Comparison of ENCODE assay signal across 8 cellular contexts in genomic region chr16:3150346-3151218, GRCh38. TPM values are rescaled to one million over a fixed set of nuclear protein-coding genes. Genes with fewer than 3 reads are reported as not detected.
A peak's percentile ranks its signal among the peaks of the same experiment; 100 is the strongest.
DNase-seq lines count a peak whose midpoint lies in the region; ATAC-seq and TF ChIP-seq lines count a peak whose summit lies in the region.

No MANE protein-coding gene starts in this region.

- H3K4me3 ChIP-seq in NB4 (ENCODE audit: low read depth, low read length) (peak overlapping the region; percentile 68), SK-N-MC (peak overlapping the region; percentile 87), osteoblast (ENCODE audit: insufficient read depth, low read length) (peak overlapping the region; percentile 80), testis (peak overlapping the region; percentile 62)

- H3K9me3 ChIP-seq in SK-N-MC (ENCODE audit: low read depth, low read length): no peaks in the 10 kb centered on the region
- no peaks in the 10 kb centered on the region for H3K9me3 ChIP-seq in osteoblast (ENCODE audit: low read depth, low read length)
- no peaks in the 10 kb centered on the region for H3K9me3 ChIP-seq in testis

- WGBS in testis, 2 donors: 1 to 2% methylated on average over 16 to 57 of the region's 62 CpGs

- no peak for TF ChIP-seq CTCF in NB4 (IDR thresholded peaks at IDR 0.05; ENCODE audit: low read depth, low read length)
- no peak for TF ChIP-seq CTCF in osteoblast (IDR thresholded peaks at IDR 0.05; ENCODE audit: extremely low read depth, low read depth, low read length)
- no peak for TF ChIP-seq CTCF in testis (IDR thresholded peaks at IDR 0.05)

- peak overlapping the region; percentile 61 for H3K9ac ChIP-seq in SK-N-MC (ENCODE audit: insufficient read length)

- H3K4me1 ChIP-seq in osteoblast (ENCODE audit: insufficient read depth, low read length) (peaks cover 4% of the 10 kb centered on the region), testis (peaks cover 10% of the 10 kb centered on the region)

- no peaks in the 10 kb centered on the region for H4K20me1 ChIP-seq in osteoblast (ENCODE audit: insufficient read depth, low read length)

- H3K27me3 ChIP-seq in osteoblast (ENCODE audit: insufficient read depth, low read length) (no peaks in the 10 kb centered on the region), testis (no peaks in the 10 kb centered on the region)

- TF ChIP-seq POLR2A in NB4 (IDR thresholded peaks at IDR 0.05; ENCODE audit: extremely low read depth, insufficient read length) (no peak), testis (IDR thresholded peaks at IDR 0.05) (no peak)

- H3K36me3 ChIP-seq in SK-N-MC (ENCODE audit: insufficient read depth, low read length): no peaks in the 10 kb centered on the region
- no peaks in the 10 kb centered on the region for H3K36me3 ChIP-seq in osteoblast (ENCODE audit: insufficient read depth, low read length)
- no peaks in the 10 kb centered on the region for H3K36me3 ChIP-seq in testis (ENCODE audit: low read depth, missing control alignments)

- ATAC-seq in HG02571 (IDR thresholded peaks at IDR 0.05; ENCODE audit: unreplicated experiment): peak; percentile 60

- no peaks in the 10 kb centered on the region for H3K79me2 ChIP-seq in osteoblast (ENCODE audit: insufficient read depth, low read length)

- H3K27ac ChIP-seq in SK-N-MC (peak overlapping the region; percentile 76), osteoblast (ENCODE audit: low read depth, low read length) (peak overlapping the region; percentile 56), testis (peak overlapping the region; percentile 79 to 86)

- intact Hi-C loops in testis (cut with DNase I; ENCODE audit: low total_unique reads): no loop called here

- H2AFZ ChIP-seq in osteoblast (ENCODE audit: low read length): peak overlapping the region; percentile 84

- peak; percentile 88 for DNase-seq in GM04504 (ENCODE audit: low read depth)
- peak; percentile 97 for DNase-seq in NB4 (ENCODE audit: low read depth)
- DNase-seq in SK-N-MC (ENCODE audit: low read depth, low spot score): peak; percentile 96
- peak; percentile 96 for DNase-seq in activated naive CD4-positive, alpha-beta T cell treated with anti-CD3 and anti-CD28 coated beads, Interleukin-2, amount 50 U/mL, for 16 hours
- DNase-seq in glomerular visceral epithelial cell (ENCODE audit: extremely low spot score): peak; percentile 97
- peak; percentile 100 for DNase-seq in osteoblast (ENCODE audit: insufficient read length, low spot score, missing footprints)
- DNase-seq in testis: peak; percentile 96

- H3K4me2 ChIP-seq in osteoblast (ENCODE audit: insufficient read depth, low read length): peak overlapping the region; percentile 95

RNA-seq across cellular contexts. Expression of gene ZNF213, which starts 15.8 kb away (rescaled TPM):
- total RNA-seq in osteoblast: 8.0 and 9.4 TPM in 2 replicates
- 10 to 100 TPM; 43.1 to 57.3 TPM for total RNA-seq in testis
- 46.8 TPM for polyA plus RNA-seq in testis (ENCODE audit: insufficient read depth, low read depth, low replicate concordance)

RNA-seq across cellular contexts. Expression of gene OR1F1, which starts 37.4 kb away (rescaled TPM):
- total RNA-seq in osteoblast (0.36 TPM in 1 of 2 replicates, not detected in the other), testis (not detected)
- not detected for polyA plus RNA-seq in testis (ENCODE audit: insufficient read depth, low read depth, low replicate concordance)

RNA-seq across cellular contexts. Expression of gene ZNF205, which starts 38.2 kb away (rescaled TPM):
- total RNA-seq in osteoblast: 17.4 and 17.7 TPM in 2 replicates
- 10 to 100 TPM in 1 of 2 donors, 1 to 10 TPM in 1; 9.8 to 19.4 TPM for total RNA-seq in testis
- 5.5 TPM for polyA plus RNA-seq in testis (ENCODE audit: insufficient read depth, low read depth, low replicate concordance)

RNA-seq across cellular contexts. Expression of gene ZSCAN10, which starts 51.5 kb away (rescaled TPM):
- total RNA-seq in osteoblast (not detected in 2 replicates), testis (under 1 TPM; 0.79 to 0.93 TPM)
- polyA plus RNA-seq in testis (ENCODE audit: insufficient read depth, low read depth, low replicate concordance): 0.91 TPM

Comparison
In these comparisons a context has a peak if more than half of its experiments do, and no peak if none do; other contexts are left out.
1. Peak in every context shown above with its lines: DNase-seq, ATAC-seq, H3K4me3 ChIP-seq and H3K27ac ChIP-seq.